ENCODE assay signal across 2 cellular contexts in the genomic region with DNA sequence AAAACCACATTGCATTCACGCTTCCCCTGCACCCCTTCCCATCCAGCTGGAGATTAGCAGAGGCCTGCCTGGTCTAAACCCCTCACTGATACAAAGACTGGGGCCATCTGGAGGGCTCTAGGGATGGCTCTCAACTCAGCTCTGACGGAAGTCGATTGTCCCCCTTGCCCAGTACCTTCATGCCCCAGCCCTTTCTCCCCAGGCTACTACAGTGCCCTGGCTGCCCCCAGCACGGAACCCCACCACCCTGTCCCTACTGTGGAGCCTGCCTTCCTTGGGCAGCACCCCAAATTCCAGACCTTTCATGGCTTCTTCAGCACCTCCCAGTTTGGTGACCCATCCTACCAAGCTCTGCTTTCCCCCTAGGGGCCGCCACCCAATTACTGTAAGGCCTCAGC.
TF ChIP-seq lines count a peak whose summit lies in the region.

No MANE protein-coding gene starts in this region.

TF ChIP-seq in HepG2, 621 proteins besides CTCF, POLR2A, EP300 and RAD21:
- TF ChIP-seq SMAD9 (CRISPR knock-in tag; IDR thresholded peaks at IDR 0.05) (no peak), GABPB1 (CRISPR knock-in tag; IDR thresholded peaks at IDR 0.05) (no peak), ZBTB42 (CRISPR knock-in tag; IDR thresholded peaks at IDR 0.05) (no peak), KDM6A (CRISPR knock-in tag; IDR thresholded peaks at IDR 0.05; ENCODE audit: low read depth) (no peak)
- TF ChIP-seq, protein P1, sequence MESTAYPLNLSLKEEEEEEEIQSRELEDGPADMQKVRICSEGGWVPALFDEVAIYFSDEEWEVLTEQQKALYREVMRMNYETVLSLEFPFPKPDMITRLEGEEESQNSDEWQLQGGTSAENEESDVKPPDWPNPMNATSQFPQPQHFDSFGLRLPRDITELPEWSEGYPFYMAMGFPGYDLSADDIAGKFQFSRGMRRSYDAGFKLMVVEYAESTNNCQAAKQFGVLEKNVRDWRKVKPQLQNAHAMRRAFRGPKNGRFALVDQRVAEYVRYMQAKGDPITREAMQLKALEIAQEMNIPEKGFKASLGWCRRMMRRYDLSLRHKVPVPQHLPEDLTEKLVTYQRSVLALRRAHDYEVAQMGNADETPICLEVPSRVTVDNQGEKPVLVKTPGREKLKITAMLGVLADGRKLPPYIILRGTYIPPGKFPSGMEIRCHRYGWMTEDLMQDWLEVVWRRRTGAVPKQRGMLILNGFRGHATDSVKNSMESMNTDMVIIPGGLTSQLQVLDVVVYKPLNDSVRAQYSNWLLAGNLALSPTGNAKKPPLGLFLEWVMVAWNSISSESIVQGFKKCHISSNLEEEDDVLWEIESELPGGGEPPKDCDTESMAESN (CRISPR knock-in tag; conservative IDR thresholded peaks at IDR 0.05): no peak
- TF ChIP-seq, protein P2, sequence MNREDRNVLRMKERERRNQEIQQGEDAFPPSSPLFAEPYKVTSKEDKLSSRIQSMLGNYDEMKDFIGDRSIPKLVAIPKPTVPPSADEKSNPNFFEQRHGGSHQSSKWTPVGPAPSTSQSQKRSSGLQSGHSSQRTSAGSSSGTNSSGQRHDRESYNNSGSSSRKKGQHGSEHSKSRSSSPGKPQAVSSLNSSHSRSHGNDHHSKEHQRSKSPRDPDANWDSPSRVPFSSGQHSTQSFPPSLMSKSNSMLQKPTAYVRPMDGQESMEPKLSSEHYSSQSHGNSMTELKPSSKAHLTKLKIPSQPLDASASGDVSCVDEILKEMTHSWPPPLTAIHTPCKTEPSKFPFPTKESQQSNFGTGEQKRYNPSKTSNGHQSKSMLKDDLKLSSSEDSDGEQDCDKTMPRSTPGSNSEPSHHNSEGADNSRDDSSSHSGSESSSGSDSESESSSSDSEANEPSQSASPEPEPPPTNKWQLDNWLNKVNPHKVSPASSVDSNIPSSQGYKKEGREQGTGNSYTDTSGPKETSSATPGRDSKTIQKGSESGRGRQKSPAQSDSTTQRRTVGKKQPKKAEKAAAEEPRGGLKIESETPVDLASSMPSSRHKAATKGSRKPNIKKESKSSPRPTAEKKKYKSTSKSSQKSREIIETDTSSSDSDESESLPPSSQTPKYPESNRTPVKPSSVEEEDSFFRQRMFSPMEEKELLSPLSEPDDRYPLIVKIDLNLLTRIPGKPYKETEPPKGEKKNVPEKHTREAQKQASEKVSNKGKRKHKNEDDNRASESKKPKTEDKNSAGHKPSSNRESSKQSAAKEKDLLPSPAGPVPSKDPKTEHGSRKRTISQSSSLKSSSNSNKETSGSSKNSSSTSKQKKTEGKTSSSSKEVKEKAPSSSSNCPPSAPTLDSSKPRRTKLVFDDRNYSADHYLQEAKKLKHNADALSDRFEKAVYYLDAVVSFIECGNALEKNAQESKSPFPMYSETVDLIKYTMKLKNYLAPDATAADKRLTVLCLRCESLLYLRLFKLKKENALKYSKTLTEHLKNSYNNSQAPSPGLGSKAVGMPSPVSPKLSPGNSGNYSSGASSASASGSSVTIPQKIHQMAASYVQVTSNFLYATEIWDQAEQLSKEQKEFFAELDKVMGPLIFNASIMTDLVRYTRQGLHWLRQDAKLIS (CRISPR knock-in tag; IDR thresholded peaks at IDR 0.05): no peak

TF ChIP-seq in K562, 482 proteins besides CTCF, POLR2A, EP300 and RAD21:
- TF ChIP-seq, protein P3, sequence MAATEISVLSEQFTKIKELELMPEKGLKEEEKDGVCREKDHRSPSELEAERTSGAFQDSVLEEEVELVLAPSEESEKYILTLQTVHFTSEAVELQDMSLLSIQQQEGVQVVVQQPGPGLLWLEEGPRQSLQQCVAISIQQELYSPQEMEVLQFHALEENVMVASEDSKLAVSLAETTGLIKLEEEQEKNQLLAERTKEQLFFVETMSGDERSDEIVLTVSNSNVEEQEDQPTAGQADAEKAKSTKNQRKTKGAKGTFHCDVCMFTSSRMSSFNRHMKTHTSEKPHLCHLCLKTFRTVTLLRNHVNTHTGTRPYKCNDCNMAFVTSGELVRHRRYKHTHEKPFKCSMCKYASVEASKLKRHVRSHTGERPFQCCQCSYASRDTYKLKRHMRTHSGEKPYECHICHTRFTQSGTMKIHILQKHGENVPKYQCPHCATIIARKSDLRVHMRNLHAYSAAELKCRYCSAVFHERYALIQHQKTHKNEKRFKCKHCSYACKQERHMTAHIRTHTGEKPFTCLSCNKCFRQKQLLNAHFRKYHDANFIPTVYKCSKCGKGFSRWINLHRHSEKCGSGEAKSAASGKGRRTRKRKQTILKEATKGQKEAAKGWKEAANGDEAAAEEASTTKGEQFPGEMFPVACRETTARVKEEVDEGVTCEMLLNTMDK (IDR thresholded peaks at IDR 0.05; ENCODE audit: borderline replicate concordance, insufficient read depth, low read depth, low read length, poor library complexity, severe bottlenecking): peak; percentile 49
- no peak for TF ChIP-seq RNF2 (IDR thresholded peaks at IDR 0.05)
